Comparison of ENCODE assay signal across 1 cellular context in the genomic region with DNA sequence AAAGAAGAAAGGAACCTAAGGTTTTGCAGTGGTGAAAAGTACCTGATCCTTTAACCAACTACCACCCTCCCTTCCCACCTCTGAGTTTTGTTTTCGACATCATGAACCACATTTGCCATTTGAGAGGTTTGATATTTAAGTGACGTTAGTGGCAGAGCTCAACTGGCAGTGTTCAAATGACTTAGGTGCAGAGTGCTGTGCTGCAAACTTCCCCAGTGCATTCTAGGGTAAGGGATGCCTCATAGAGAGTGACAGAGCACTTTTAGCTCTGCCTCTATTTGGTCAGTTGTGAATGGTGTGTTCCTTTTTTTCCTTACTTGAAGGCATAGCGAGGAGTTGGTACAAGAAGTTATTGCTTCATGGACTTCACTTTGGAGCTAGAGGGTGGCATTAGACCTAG.
TF ChIP-seq lines count a peak whose summit lies in the region.

No MANE protein-coding gene starts in this region.

TF ChIP-seq in GM12878, 131 proteins besides CTCF, POLR2A, EP300 and RAD21:
- TF ChIP-seq HDAC2 (IDR thresholded peaks at IDR 0.05), result no peak
- peak; percentile 9 to 16; a peak in 1 of 4 replicates for TF ChIP-seq IKZF2 (IDR thresholded peaks at IDR 0.05)
- TF ChIP-seq IKZF1 (conservative IDR thresholded peaks at IDR 0.05), result peak; percentile 12; the same call in 1 of the 2 replicates
- no peak for TF ChIP-seq BMI1 (IDR thresholded peaks at IDR 0.05; ENCODE audit: borderline replicate concordance)
- TF ChIP-seq ZNF24 (IDR thresholded peaks at IDR 0.05), result 0 out of 2 replicates have a peak, but pooled peaks have one; percentile 10
- TF ChIP-seq MYB (IDR thresholded peaks at IDR 0.05; ENCODE audit: borderline replicate concordance, low read depth, low read length), result no peak
- no peak for TF ChIP-seq FOXK2 (IDR thresholded peaks at IDR 0.05)
- TF ChIP-seq NFIC (IDR thresholded peaks at IDR 0.05; ENCODE audit: low read depth, low read length), result no peak
- TF ChIP-seq SUPT20H (IDR thresholded peaks at IDR 0.05; ENCODE audit: borderline replicate concordance, control insufficient read depth, low read depth, low read length), result no peak
- TF ChIP-seq CEBPZ (IDR thresholded peaks at IDR 0.05; ENCODE audit: low read depth, low read length), result no peak
TF ChIP-seq in GM12878: peak in this region for 3.
